Comparison of ENCODE assay signal across 1 cellular context in the genomic region with DNA sequence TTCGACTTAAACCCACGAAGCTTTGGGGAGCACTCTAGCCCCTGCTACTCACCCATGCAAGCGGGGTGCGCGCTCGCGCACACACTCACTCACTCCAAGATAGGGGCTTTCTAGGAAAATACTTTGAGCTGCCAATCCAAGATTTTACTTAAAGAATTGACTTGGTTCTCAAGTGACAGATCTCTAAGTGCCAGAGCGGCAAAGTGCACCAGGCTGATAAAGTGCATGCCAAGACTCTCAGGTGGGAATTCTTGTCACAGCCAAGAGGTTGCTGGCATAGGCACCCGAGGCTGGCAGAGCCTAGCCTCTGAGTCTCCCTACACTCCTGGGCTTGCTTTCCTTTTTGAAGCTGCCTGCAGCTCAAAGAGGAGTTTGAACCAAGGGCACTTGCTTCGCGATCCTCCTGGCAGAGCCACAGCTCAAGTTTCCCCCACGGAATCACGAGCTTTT.
TF ChIP-seq lines count a peak whose summit lies in the region.

No MANE protein-coding gene starts in this region.

TF ChIP-seq in IMR-90, 13 proteins besides CTCF, POLR2A, EP300 and RAD21 (continued from another document):
- TF ChIP-seq MXI1 (IDR thresholded peaks at IDR 0.05; ENCODE audit: borderline replicate concordance, low read depth, low read length): no peak
- no peak for TF ChIP-seq CEBPB (IDR thresholded peaks at IDR 0.05; ENCODE audit: low read depth, low read length)
- TF ChIP-seq FOS (IDR thresholded peaks at IDR 0.05; ENCODE audit: low read depth, low read length): no peak
- TF ChIP-seq ELK1 (IDR thresholded peaks at IDR 0.05; ENCODE audit: borderline replicate concordance, low read depth, low read length): no peak
